In genomic region chr11:93510196-93510898, GRCh38 we compare ENCODE assay signal across 18 cellular contexts.
"Had no signal": no experiment of that assay in that cellular context is flagged by ENCODE, and none has a peak within 500 bp of the region (broad histone marks: within the 10 kb centered on the region; RNA-seq: fewer than 3 reads in every experiment).

No MANE protein-coding gene starts in this region.

- ATAC-seq: activated CD4-positive, alpha-beta T cell treated with anti-CD3 and anti-CD28 coated beads for 36 hours; gastrocnemius medialis; heart left ventricle; left lobe of liver; natural killer cell; right lobe of liver; stimulated activated memory B cell treated with anti-CD40 and anti-IgM and Interleukin-4, amounts not matched to agents 10 μg/mL and 1 μg/mL and 100 μg/mL, for 72 hours had no signal

- H3K36me3 ChIP-seq: breast epithelium, gastrocnemius medialis, heart left ventricle, ovary, right lobe of liver had no signal

- DNase-seq: activated CD4-positive, alpha-beta T cell treated with anti-CD3 and anti-CD28 coated beads for 36 hours; activated naive CD4-positive, alpha-beta T cell; activated T-cell treated with anti-CD3 and anti-CD28 coated beads for 4 hours; cerebellar nuclear complex; cortex of kidney; gastrocnemius medialis; heart left ventricle; kidney; natural killer cell; ovary; right lobe of liver; small intestine; stimulated activated CD4-positive, alpha-beta T cell treated with anti-CD3 and anti-CD28 coated beads, Interleukin-4, amount 100 ng/mL, for 24 hours had no signal

- H3K9me3 ChIP-seq: breast epithelium, gastrocnemius medialis, ovary, right lobe of liver had no signal

- H3K36me3 Mint-ChIP-seq: natural killer cell had no signal

- H3K27ac Mint-ChIP-seq: activated CD4-positive, alpha-beta T cell treated with anti-CD3 and anti-CD28 coated beads for 36 hours; natural killer cell; stimulated activated memory B cell treated with anti-CD40 and anti-IgM and Interleukin-4, amounts not matched to agents 10 μg/mL and 1 μg/mL and 100 μg/mL, for 72 hours had no signal

- H3K27ac ChIP-seq: breast epithelium, gastrocnemius medialis, heart left ventricle, ovary, right lobe of liver had no signal

- H3K4me1 ChIP-seq: breast epithelium had no signal

- H3K27me3 Mint-ChIP-seq: activated CD4-positive, alpha-beta T cell treated with anti-CD3 and anti-CD28 coated beads for 36 hours; stimulated activated memory B cell treated with anti-CD40 and anti-IgM and Interleukin-4, amounts not matched to agents 10 μg/mL and 1 μg/mL and 100 μg/mL, for 72 hours had no signal

- H3K4me3 Mint-ChIP-seq: activated CD4-positive, alpha-beta T cell treated with anti-CD3 and anti-CD28 coated beads for 36 hours; activated T-helper 1 cell treated with anti-CD3 and anti-CD28 coated beads, Interleukin-12 subunit alpha, Interleukin-12 subunit beta, Interleukin-2, Interleukin-4 antibody, amounts not matched to agents 30 ng/mL and 10 ng/mL and 1 ng/mL, durations not matched to agents 14 hours and 24 hours and 36 hours; natural killer cell; stimulated activated memory B cell treated with anti-CD40 and anti-IgM and Interleukin-4, amounts not matched to agents 10 μg/mL and 1 μg/mL and 100 μg/mL, for 72 hours had no signal

- H3K9me3 Mint-ChIP-seq: natural killer cell had no signal

- H3K4me3 ChIP-seq: breast epithelium, gastrocnemius medialis, heart left ventricle, lung, ovary, right lobe of liver had no signal

- H3K27me3 ChIP-seq: breast epithelium, gastrocnemius medialis, heart left ventricle, ovary, right lobe of liver had no signal
